2 cellular contexts compared by ENCODE assay signal in genomic region chr20:62141043-62141396, GRCh38.
TF ChIP-seq lines count a peak whose summit lies in the region.

No MANE protein-coding gene starts in this region.

TF ChIP-seq in HCT116, 20 proteins besides CTCF, POLR2A, EP300 and RAD21:
- no peak for TF ChIP-seq TCF7L2 (IDR thresholded peaks at IDR 0.05; ENCODE audit: borderline replicate concordance, extremely low read depth, insufficient read depth, insufficient read length)
- no peak for TF ChIP-seq CBX3 (IDR thresholded peaks at IDR 0.05; ENCODE audit: low read depth)
- no peak for TF ChIP-seq ELF1 (IDR thresholded peaks at IDR 0.05; ENCODE audit: borderline replicate concordance, low read depth)
- no peak for TF ChIP-seq ZNF274 (IDR thresholded peaks at IDR 0.05; ENCODE audit: low read depth, low read length)

TF ChIP-seq in K562, 482 proteins besides CTCF, POLR2A, EP300 and RAD21:
- no peak for TF ChIP-seq ZNF79 (CRISPR knock-in tag; IDR thresholded peaks at IDR 0.05; ENCODE audit: low read depth)
- TF ChIP-seq POLR2AphosphoS2 (IDR thresholded peaks at IDR 0.05; ENCODE audit: low read length), result 0 out of 2 replicates have a peak, but pooled peaks have one; percentile 39
- no peak for TF ChIP-seq ZNF133 (CRISPR knock-in tag; IDR thresholded peaks at IDR 0.05)
- no peak for TF ChIP-seq RREB1 (CRISPR knock-in tag; IDR thresholded peaks at IDR 0.05)
- TF ChIP-seq MNT (conservative IDR thresholded peaks at IDR 0.05), result no peak
- TF ChIP-seq ELF4 (CRISPR knock-in tag; IDR thresholded peaks at IDR 0.05), result no peak
- TF ChIP-seq NFATC3 (IDR thresholded peaks at IDR 0.05), result no peak
- no peak for TF ChIP-seq HOXB6 (CRISPR knock-in tag; IDR thresholded peaks at IDR 0.05; ENCODE audit: borderline replicate concordance)
